Comparison of ENCODE assay signal across 22 cellular contexts in genomic region chrX:119150163-119151135, GRCh38. TPM values are rescaled to one million over a fixed set of nuclear protein-coding genes. Genes with fewer than 3 reads are reported as not detected.
"Had no signal": no experiment of that assay in that cellular context is flagged by ENCODE, and none has a peak within 500 bp of the region (broad histone marks: within the 10 kb centered on the region; RNA-seq: fewer than 3 reads in every experiment).

No MANE protein-coding gene starts in this region.

- H3K4me1 Mint-ChIP-seq: activated naive CD8-positive, alpha-beta T cell treated with anti-CD3 and anti-CD28 coated beads, Interleukin-2, amount 50 U/mL, for 24 hours; activated T-helper 17 cell treated with anti-CD3 and anti-CD28 coated beads, Interleukin-2, amount 50 U/mL, for 72 hours; memory B cell; natural killer cell; stimulated activated memory B cell treated with anti-CD40 and anti-IgM and Interleukin-4, amounts not matched to agents 10 μg/mL and 1 μg/mL and 100 μg/mL, for 72 hours; T-cell had no signal

- H3K4me3 ChIP-seq: ascending aorta, gastrocnemius medialis, heart left ventricle, left lung, thyroid gland, uterus had no signal

- H3K36me3 ChIP-seq: ascending aorta, gastrocnemius medialis, heart left ventricle, left lung, thyroid gland, uterus had no signal

- H3K27ac Mint-ChIP-seq: activated naive CD8-positive, alpha-beta T cell treated with anti-CD3 and anti-CD28 coated beads, Interleukin-2, amount 50 U/mL, for 24 hours; activated T-helper 17 cell treated with anti-CD3 and anti-CD28 coated beads, Interleukin-2, amount 50 U/mL, for 72 hours; memory B cell; natural killer cell; stimulated activated memory B cell treated with anti-CD40 and anti-IgM and Interleukin-4, amounts not matched to agents 10 μg/mL and 1 μg/mL and 100 μg/mL, for 72 hours; T-cell had no signal

- H3K9me3 Mint-ChIP-seq: activated naive CD8-positive, alpha-beta T cell treated with anti-CD3 and anti-CD28 coated beads, Interleukin-2, amount 50 U/mL, for 24 hours; activated T-helper 17 cell treated with anti-CD3 and anti-CD28 coated beads, Interleukin-2, amount 50 U/mL, for 72 hours; memory B cell; natural killer cell; stimulated activated memory B cell treated with anti-CD40 and anti-IgM and Interleukin-4, amounts not matched to agents 10 μg/mL and 1 μg/mL and 100 μg/mL, for 72 hours; T-cell had no signal

- H3K36me3 Mint-ChIP-seq: memory B cell; natural killer cell; stimulated activated memory B cell treated with anti-CD40 and anti-IgM and Interleukin-4, amounts not matched to agents 10 μg/mL and 1 μg/mL and 100 μg/mL, for 72 hours; T-cell had no signal

- H3K4me3 Mint-ChIP-seq: activated naive CD8-positive, alpha-beta T cell treated with anti-CD3 and anti-CD28 coated beads, Interleukin-2, amount 50 U/mL, for 24 hours; activated T-helper 17 cell treated with anti-CD3 and anti-CD28 coated beads, Interleukin-2, amount 50 U/mL, for 72 hours; memory B cell; natural killer cell; stimulated activated memory B cell treated with anti-CD40 and anti-IgM and Interleukin-4, amounts not matched to agents 10 μg/mL and 1 μg/mL and 100 μg/mL, for 72 hours; T-cell had no signal

- H3K27me3 Mint-ChIP-seq: activated naive CD8-positive, alpha-beta T cell treated with anti-CD3 and anti-CD28 coated beads, Interleukin-2, amount 50 U/mL, for 24 hours; stimulated activated memory B cell treated with anti-CD40 and anti-IgM and Interleukin-4, amounts not matched to agents 10 μg/mL and 1 μg/mL and 100 μg/mL, for 72 hours had no signal

- H3K27me3 ChIP-seq: ascending aorta, gastrocnemius medialis, thyroid gland, uterus had no signal

- H3K9me3 ChIP-seq: ascending aorta, gastrocnemius medialis, heart left ventricle, left lung, thyroid gland, uterus had no signal

- H3K4me1 ChIP-seq: ascending aorta, gastrocnemius medialis, heart left ventricle, left lung, thyroid gland, uterus had no signal

- DNase-seq: activated CD4-positive, alpha-beta T cell treated with anti-CD3 and anti-CD28 coated beads, Interleukin-2, amount 50 U/mL, for 48 hours; activated naive CD4-positive, alpha-beta T cell treated with Interleukin-2 at 50 U/mL for 16 hours; activated naive CD8-positive, alpha-beta T cell treated with anti-CD3 and anti-CD28 coated beads, Interleukin-2, amount 50 U/mL, for 24 hours; erythroblast; gastrocnemius medialis; natural killer cell; occipital lobe; T-cell; T-helper 9 cell had no signal

- H3K27ac ChIP-seq: ascending aorta, dorsolateral prefrontal cortex, gastrocnemius medialis, heart left ventricle, left lung, thyroid gland, uterus, VCaP had no signal

RNA-seq across cellular contexts. Expression of gene KIAA1210, which starts 22.8 kb away (rescaled TPM):
- total RNA-seq: activated T-helper 17 cell treated with anti-CD3 and anti-CD28 coated beads, Interleukin-2, amount 50 U/mL, for 72 hours; bronchial epithelial cell; gastrocnemius medialis; mucosa of gallbladder; natural killer cell; pulmonary artery endothelial cell; T-cell had no signal
